9 cellular contexts compared by ENCODE assay signal in the genomic region with DNA sequence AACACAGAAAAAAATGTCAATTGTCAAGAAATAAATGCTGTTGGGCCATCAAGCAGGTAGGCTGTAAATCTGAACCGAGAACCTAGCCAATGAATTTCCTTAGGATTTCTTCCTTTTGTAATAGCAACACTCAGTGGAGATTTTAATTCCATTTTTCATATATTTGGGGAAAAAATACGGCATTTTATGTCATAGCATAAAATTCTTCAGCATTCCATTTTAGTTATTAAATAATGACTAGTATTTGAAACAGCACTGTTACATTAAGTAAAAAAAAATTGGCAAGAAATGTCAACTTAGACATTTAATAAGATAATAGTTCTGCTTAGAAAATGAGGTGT. TPM values are rescaled to one million over a fixed set of nuclear protein-coding genes. Genes with fewer than 3 reads are reported as not detected.
A peak's percentile ranks its signal among the peaks of the same experiment; 100 is the strongest.
DNase-seq lines count a peak whose midpoint lies in the region; ATAC-seq and TF ChIP-seq lines count a peak whose summit lies in the region.
"Had no signal": no experiment of that assay in that cellular context is flagged by ENCODE, and none has a peak within 500 bp of the region (broad histone marks: within the 10 kb centered on the region; RNA-seq: fewer than 3 reads in every experiment).

No MANE protein-coding gene starts in this region.

- H3K4me3 ChIP-seq in tibial artery: peak overlapping the region in 1 of 2 donors; percentile 12

- H3K4me1 Mint-ChIP-seq in activated T-cell treated with anti-CD3 and anti-CD28 coated beads, Interleukin-2, amount 50 U/mL, for 72 hours (ENCODE audit: low read depth): peaks cover 48% of the 10 kb centered on the region
- peaks cover 39% of the 10 kb centered on the region for H3K4me1 Mint-ChIP-seq in activated T-helper 2 cell treated with anti-CD3 and anti-CD28 coated beads, Interferon-gamma antibody, Interleukin-2, Interleukin-4, amounts not matched to agents 10 μg/mL and 5 μg/mL and 100 μg/mL, durations not matched to agents 14 hours and 24 hours and 36 hours (ENCODE audit: low read depth)
- peaks cover 13 to 20% of the 10 kb centered on the region in 2 donors for H3K4me1 Mint-ChIP-seq in immature natural killer cell

- H3K27ac Mint-ChIP-seq in activated T-cell treated with anti-CD3 and anti-CD28 coated beads, Interleukin-2, amount 50 U/mL, for 72 hours: peak overlapping the region; percentile 99
- peak overlapping the region; percentile 94 for H3K27ac Mint-ChIP-seq in activated T-helper 2 cell treated with anti-CD3 and anti-CD28 coated beads, Interferon-gamma antibody, Interleukin-2, Interleukin-4, amounts not matched to agents 10 μg/mL and 5 μg/mL and 100 μg/mL, durations not matched to agents 14 hours and 24 hours and 36 hours
- H3K27ac Mint-ChIP-seq in immature natural killer cell: peak overlapping the region; percentile 95 to 98 (median 96)

- DNase-seq in activated T-cell treated with anti-CD3 and anti-CD28 coated beads, Interleukin-2, amount 50 U/mL, for 72 hours: no peak
- no peak for DNase-seq in activated T-cell treated with anti-CD3 and anti-CD28 coated beads for 4 hours
- DNase-seq in activated T-helper 2 cell treated with anti-CD3 and anti-CD28 coated beads, Interferon-gamma antibody, Interleukin-2, Interleukin-4, amounts not matched to agents 10 μg/mL and 5 μg/mL and 100 μg/mL, durations not matched to agents 14 hours and 24 hours and 36 hours (ENCODE audit: low spot score): no peak
- no peak for DNase-seq in immature natural killer cell
- DNase-seq in tibial artery: no peak
- DNase-seq in T1000 (lab: John Stamatoyannopoulos, UW): no peak
- DNase-seq in NCI-H226: no peak
- DNase-seq: activated T-cell treated with anti-CD3 and anti-CD28 coated beads, Interleukin-2, amount 50 U/mL, for 1 hour had no signal

- no peaks in the 10 kb centered on the region for H3K9me3 ChIP-seq in tibial artery

- H3K36me3 Mint-ChIP-seq in activated T-cell treated with anti-CD3 and anti-CD28 coated beads, Interleukin-2, amount 50 U/mL, for 72 hours (ENCODE audit: insufficient read depth in 2 of 2): peaks cover 2% of the 10 kb centered on the region in 2 donors
- H3K36me3 Mint-ChIP-seq in activated T-helper 2 cell treated with anti-CD3 and anti-CD28 coated beads, Interferon-gamma antibody, Interleukin-2, Interleukin-4, amounts not matched to agents 10 μg/mL and 5 μg/mL and 100 μg/mL, durations not matched to agents 14 hours and 24 hours and 36 hours (ENCODE audit: low read depth): peaks cover 15% of the 10 kb centered on the region
- peaks cover 0 to 9% (median 4%) of the 10 kb centered on the region in 3 donors for H3K36me3 Mint-ChIP-seq in immature natural killer cell

- intact Hi-C loops in activated T-helper 2 cell treated with anti-CD3 and anti-CD28 coated beads, Interferon-gamma antibody, Interleukin-2, Interleukin-4, amounts not matched to agents 10 μg/mL and 5 μg/mL and 100 μg/mL, durations not matched to agents 14 hours and 24 hours and 36 hours (cut with micrococcal nuclease): loop anchor here (1.0 to 2.0 kb wide), 6 partner anchors 9 to 212 kb away; a partner anchor contains a TSS
- intact Hi-C loops in tibial artery (cut with DNase I; ENCODE audit: low total_unique reads): no loop called here

- H3K27me3 ChIP-seq in tibial artery: no peaks in the 10 kb centered on the region

- no peak for ATAC-seq in activated T-cell treated with anti-CD3 and anti-CD28 coated beads, Interleukin-2, amount 50 U/mL, for 72 hours (replicated peaks in 1 of 2)
- no peak for ATAC-seq in GM19467 (IDR thresholded peaks at IDR 0.05; ENCODE audit: unreplicated experiment)

- H3K27ac ChIP-seq in tibial artery: peak overlapping the region; percentile 83 to 91

- peaks cover 0 to 75% (median 40%) of the 10 kb centered on the region in 4 donors for H3K4me1 ChIP-seq in tibial artery

- peak overlapping the region in 1 of 2 donors; percentile 88 for H3K4me3 Mint-ChIP-seq in activated T-cell treated with anti-CD3 and anti-CD28 coated beads, Interleukin-2, amount 50 U/mL, for 72 hours
- H3K4me3 Mint-ChIP-seq in activated T-helper 2 cell treated with anti-CD3 and anti-CD28 coated beads, Interferon-gamma antibody, Interleukin-2, Interleukin-4, amounts not matched to agents 10 μg/mL and 5 μg/mL and 100 μg/mL, durations not matched to agents 14 hours and 24 hours and 36 hours (ENCODE audit: low read depth): no peak overlapping the region
- H3K4me3 Mint-ChIP-seq in immature natural killer cell: peak overlapping the region in 1 of 5 donors; percentile 4

- no peaks in the 10 kb centered on the region for H3K36me3 ChIP-seq in tibial artery

- TF ChIP-seq CTCF in tibial artery (IDR thresholded peaks at IDR 0.05): no peak

- H3K9me3 Mint-ChIP-seq in activated T-cell treated with anti-CD3 and anti-CD28 coated beads, Interleukin-2, amount 50 U/mL, for 72 hours: peaks cover 0 to 3% of the 10 kb centered on the region in 2 donors
- no peaks in the 10 kb centered on the region for H3K9me3 Mint-ChIP-seq in activated T-helper 2 cell treated with anti-CD3 and anti-CD28 coated beads, Interferon-gamma antibody, Interleukin-2, Interleukin-4, amounts not matched to agents 10 μg/mL and 5 μg/mL and 100 μg/mL, durations not matched to agents 14 hours and 24 hours and 36 hours
- no peaks in the 10 kb centered on the region for H3K9me3 Mint-ChIP-seq in immature natural killer cell

- H3K27me3 Mint-ChIP-seq in activated T-cell treated with anti-CD3 and anti-CD28 coated beads, Interleukin-2, amount 50 U/mL, for 72 hours (ENCODE audit: low read depth): no peaks in the 10 kb centered on the region
- H3K27me3 Mint-ChIP-seq in activated T-helper 2 cell treated with anti-CD3 and anti-CD28 coated beads, Interferon-gamma antibody, Interleukin-2, Interleukin-4, amounts not matched to agents 10 μg/mL and 5 μg/mL and 100 μg/mL, durations not matched to agents 14 hours and 24 hours and 36 hours (ENCODE audit: low read depth): no peaks in the 10 kb centered on the region
- H3K27me3 Mint-ChIP-seq in immature natural killer cell (ENCODE audit: low read depth in 3 of 3): peaks cover 0 to 3% (median 0%) of the 10 kb centered on the region in 3 donors

RNA-seq across cellular contexts. Expression of a gene that starts 12.3 kb away (rescaled TPM):
- 100 to 1,000 TPM; 211 to 545 TPM for total RNA-seq in activated T-cell treated with anti-CD3 and anti-CD28 coated beads, Interleukin-2, amount 50 U/mL, for 72 hours
- total RNA-seq in activated T-helper 2 cell treated with anti-CD3 and anti-CD28 coated beads, Interferon-gamma antibody, Interleukin-2, Interleukin-4, amounts not matched to agents 10 μg/mL and 5 μg/mL and 100 μg/mL, durations not matched to agents 14 hours and 24 hours and 36 hours: 337 and 342 TPM in 2 replicates
- 100 to 1,000 TPM in 2 of 3 donors, 10 to 100 TPM in 1; 61.5 to 183 (median 142) TPM for polyA plus RNA-seq in immature natural killer cell

RNA-seq across cellular contexts. Expression of a gene that starts 14.3 kb away (rescaled TPM):
- total RNA-seq in activated T-cell treated with anti-CD3 and anti-CD28 coated beads, Interleukin-2, amount 50 U/mL, for 72 hours: 1 to 10 TPM; 5.5 to 8.7 TPM
- 3.2 and 4.2 TPM in 2 replicates for total RNA-seq in activated T-helper 2 cell treated with anti-CD3 and anti-CD28 coated beads, Interferon-gamma antibody, Interleukin-2, Interleukin-4, amounts not matched to agents 10 μg/mL and 5 μg/mL and 100 μg/mL, durations not matched to agents 14 hours and 24 hours and 36 hours
- 1 to 10 TPM; 1.4 to 7.8 (median 3.6) TPM for polyA plus RNA-seq in immature natural killer cell
